In the genomic region with DNA sequence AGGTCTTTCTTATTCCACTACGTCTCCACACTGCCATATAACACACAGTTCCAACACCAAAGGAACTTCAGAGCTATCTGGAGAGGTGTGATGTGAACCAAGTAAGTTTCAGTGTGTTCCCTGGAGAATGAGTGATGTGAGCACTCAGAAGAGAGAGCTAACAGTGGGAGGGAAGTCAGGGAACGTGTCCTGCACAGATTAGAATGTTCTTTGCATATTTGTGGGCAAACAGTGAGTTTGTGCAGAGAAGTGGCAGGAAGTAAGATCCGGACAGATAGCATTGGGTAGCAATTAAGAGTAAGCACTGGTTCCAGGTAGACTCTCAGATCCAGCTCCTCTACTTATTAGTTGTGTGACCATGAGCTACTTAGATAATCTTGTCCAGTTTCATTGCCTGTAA, we compare ENCODE assay signal across 17 cellular contexts.
"Had no signal": no experiment of that assay in that cellular context is flagged by ENCODE, and none has a peak within 500 bp of the region (broad histone marks: within the 10 kb centered on the region; RNA-seq: fewer than 3 reads in every experiment).

No MANE protein-coding gene starts in this region.

- H3K27ac Mint-ChIP-seq: activated naive CD8-positive, alpha-beta T cell; immature natural killer cell; nephron; stimulated activated memory B cell treated with anti-CD40 and anti-IgM and Interleukin-4, amounts not matched to agents 10 μg/mL and 1 μg/mL and 100 μg/mL, for 72 hours had no signal

- DNase-seq: activated CD4-positive, alpha-beta T cell treated with anti-CD3 and anti-CD28 coated beads, Interleukin-2, amount 50 U/mL, for 48 hours; amniotic stem cell; cortex of kidney; effector CD8-positive, alpha-beta T cell; esophagus squamous epithelium; immature natural killer cell; nucleus accumbens; posterior cingulate gyrus; spleen; stimulated activated CD4-positive, alpha-beta T cell treated with anti-CD3 and anti-CD28 coated beads, Interleukin-4, amount 100 ng/mL, for 4 hours; upper lobe of left lung had no signal

- H3K9me3 ChIP-seq: esophagus squamous epithelium, spleen, thoracic aorta, upper lobe of left lung had no signal

- H3K4me3 Mint-ChIP-seq: activated naive CD8-positive, alpha-beta T cell; brain; immature natural killer cell; nephron; stimulated activated memory B cell treated with anti-CD40 and anti-IgM and Interleukin-4, amounts not matched to agents 10 μg/mL and 1 μg/mL and 100 μg/mL, for 72 hours had no signal

- H3K4me1 ChIP-seq: esophagus squamous epithelium, spleen had no signal

- H3K9me3 Mint-ChIP-seq: immature natural killer cell, nephron had no signal

- H3K4me3 ChIP-seq: esophagus squamous epithelium, spleen, thoracic aorta, upper lobe of left lung had no signal

- H3K4me1 Mint-ChIP-seq: immature natural killer cell; nephron; stimulated activated memory B cell treated with anti-CD40 and anti-IgM and Interleukin-4, amounts not matched to agents 10 μg/mL and 1 μg/mL and 100 μg/mL, for 72 hours had no signal

- H3K36me3 ChIP-seq: esophagus squamous epithelium, spleen, thoracic aorta, upper lobe of left lung had no signal

- ATAC-seq: stimulated activated memory B cell treated with anti-CD40 and anti-IgM and Interleukin-4, amounts not matched to agents 10 μg/mL and 1 μg/mL and 100 μg/mL, for 72 hours had no signal

- FAIRE-seq: endothelial cell of umbilical vein had no signal

- H3K36me3 Mint-ChIP-seq: activated naive CD8-positive, alpha-beta T cell; brain; immature natural killer cell; stimulated activated memory B cell treated with anti-CD40 and anti-IgM and Interleukin-4, amounts not matched to agents 10 μg/mL and 1 μg/mL and 100 μg/mL, for 72 hours had no signal

- H3K27me3 ChIP-seq: esophagus squamous epithelium, spleen, upper lobe of left lung had no signal
